12 cellular contexts compared by ENCODE assay signal in the genomic region with DNA sequence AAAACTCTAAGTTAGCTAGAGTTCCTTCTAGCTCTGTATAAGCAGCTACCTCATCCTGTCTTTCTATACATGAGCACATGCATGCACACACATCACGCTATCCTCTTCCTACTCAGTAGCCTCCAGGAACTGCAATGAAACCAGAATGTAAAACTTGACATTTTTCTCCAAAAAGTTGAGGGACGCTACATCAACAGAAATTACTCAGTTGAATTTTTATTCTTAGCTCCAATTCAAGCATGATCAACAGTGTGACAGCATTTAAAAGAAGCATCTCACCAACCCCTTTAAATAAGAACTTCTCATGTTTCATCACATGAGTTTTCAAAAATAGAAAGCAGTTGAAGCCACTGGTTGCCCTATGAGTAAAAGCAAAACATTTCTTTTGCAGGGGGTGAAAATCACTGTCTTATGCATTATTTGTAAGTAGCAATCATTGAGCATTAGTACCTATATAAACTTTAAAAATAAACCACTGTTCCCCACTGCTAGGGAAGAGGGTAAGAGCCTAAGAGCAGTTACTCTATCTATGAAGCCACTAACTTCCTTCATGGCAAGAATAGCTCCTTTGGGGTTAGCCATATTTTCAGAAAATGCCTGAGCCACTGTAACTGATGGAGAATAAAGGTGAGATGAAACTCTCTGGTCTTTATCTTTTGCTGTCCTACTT.
DNase-seq lines count a peak whose midpoint lies in the region; ATAC-seq, FAIRE-seq and TF ChIP-seq lines count a peak whose summit lies in the region.
"Had no signal": no experiment of that assay in that cellular context is flagged by ENCODE, and none has a peak within 500 bp of the region (broad histone marks: within the 10 kb centered on the region; RNA-seq: fewer than 3 reads in every experiment).

No MANE protein-coding gene starts in this region.

- peaks cover 16% of the 10 kb centered on the region for H3K27me3 Mint-ChIP-seq in activated CD4-positive, alpha-beta memory T cell treated with anti-CD3 and anti-CD28 coated beads, Interleukin-2, amount 10 ng/mL, durations not matched to agents 7 days and 5 days
- H3K27me3 Mint-ChIP-seq: CD4-positive, alpha-beta T cell had no signal

- CTCF ChIA-PET in activated CD4-positive, alpha-beta memory T cell treated with anti-CD3 and anti-CD28 coated beads, Interleukin-2, amount 10 ng/mL, durations not matched to agents 7 days and 5 days (lab: Charles Lee) = interaction anchor here (0.6 kb wide), 1 partner anchor 431 kb away, joined by 5 read pairs; no protein-coding TSS in a partner anchor

- ATAC-seq in GM18505 (IDR thresholded peaks at IDR 0.05; ENCODE audit: unreplicated experiment) (peak; percentile 85), GM21360 (IDR thresholded peaks at IDR 0.05; ENCODE audit: unreplicated experiment) (peak; percentile 85), HG03064 (IDR thresholded peaks at IDR 0.05; ENCODE audit: low read depth, unreplicated experiment) (peak; percentile 59)
- no peak for ATAC-seq in activated CD4-positive, CD25-positive, alpha-beta regulatory T cell treated with anti-CD3 and anti-CD28 coated beads, Interleukin-2, amount 50 U/mL, for 24 hours
- ATAC-seq: activated CD4-positive, alpha-beta T cell treated with anti-CD3 and anti-CD28 coated beads for 36 hours had no signal

- no peak for TF ChIP-seq POLR2A in GM18505 (IDR thresholded peaks at IDR 0.05; ENCODE audit: borderline replicate concordance, extremely low read depth, insufficient read depth, insufficient read length)
- TF ChIP-seq POLR2A in H54 (IDR thresholded peaks at IDR 0.05; ENCODE audit: low read depth, low read length) = no peak

- TF ChIP-seq CTCF in choroid plexus epithelial cell (conservative IDR thresholded peaks at IDR 0.05; ENCODE audit: low read depth, low read length) = no peak

- H3K4me1 Mint-ChIP-seq in activated CD4-positive, alpha-beta memory T cell treated with anti-CD3 and anti-CD28 coated beads, Interleukin-2, amount 10 ng/mL, durations not matched to agents 7 days and 5 days = peaks cover 3% of the 10 kb centered on the region
- H3K4me1 Mint-ChIP-seq: activated CD4-positive, alpha-beta T cell treated with anti-CD3 and anti-CD28 coated beads for 36 hours had no signal

- H3K4me3 ChIP-seq in choroid plexus epithelial cell (ENCODE audit: low read depth, low read length) = no peak overlapping the region

- POLR2A ChIA-PET in activated CD4-positive, alpha-beta memory T cell treated with anti-CD3 and anti-CD28 coated beads, Interleukin-2, amount 10 ng/mL, durations not matched to agents 7 days and 5 days (lab: Charles Lee) = interaction anchor here (0.6 kb wide), 1 partner anchor 27 kb away, joined by 3 read pairs; no protein-coding TSS in a partner anchor

- DNase-seq in choroid plexus epithelial cell (ENCODE audit: low read depth) = peak; percentile 24
- no peak for DNase-seq in NCI-H146 (lab: John Stamatoyannopoulos, UW)
- DNase-seq in activated CD4-positive, alpha-beta memory T cell treated with anti-CD3 and anti-CD28 coated beads, Interleukin-2, amount 10 ng/mL, durations not matched to agents 7 days and 5 days = no peak
- DNase-seq in H54 (ENCODE audit: insufficient read length, low spot score) = no peak
- DNase-seq: activated CD4-positive, alpha-beta T cell treated with anti-CD3 and anti-CD28 coated beads for 36 hours; CD4-positive, alpha-beta T cell; NCI-H1694 treated with DMSO at 0.1 percent for 48 hours; stimulated activated CD4-positive, alpha-beta T cell treated with anti-CD3 and anti-CD28 coated beads, Interleukin-1b, Interleukin-23, amount 100 ng/mL, for 48 hours had no signal

- H3K27ac Mint-ChIP-seq in activated CD4-positive, alpha-beta memory T cell treated with anti-CD3 and anti-CD28 coated beads, Interleukin-2, amount 10 ng/mL, durations not matched to agents 7 days and 5 days = no peak overlapping the region
- H3K27ac Mint-ChIP-seq: activated CD4-positive, alpha-beta T cell treated with anti-CD3 and anti-CD28 coated beads for 36 hours; CD4-positive, alpha-beta T cell had no signal

- H3K4me3 Mint-ChIP-seq in activated CD4-positive, alpha-beta memory T cell treated with anti-CD3 and anti-CD28 coated beads, Interleukin-2, amount 10 ng/mL, durations not matched to agents 7 days and 5 days = no peak overlapping the region
- H3K4me3 Mint-ChIP-seq: activated CD4-positive, alpha-beta T cell treated with anti-CD3 and anti-CD28 coated beads for 36 hours; CD4-positive, alpha-beta T cell had no signal

- no peak for FAIRE-seq in H54 (lab: Jason Lieb, UNC)

- H3K9me3 Mint-ChIP-seq in activated CD4-positive, alpha-beta memory T cell treated with anti-CD3 and anti-CD28 coated beads, Interleukin-2, amount 10 ng/mL, durations not matched to agents 7 days and 5 days = no peaks in the 10 kb centered on the region
- H3K9me3 Mint-ChIP-seq: CD4-positive, alpha-beta T cell had no signal

- no peaks in the 10 kb centered on the region for H3K36me3 Mint-ChIP-seq in activated CD4-positive, alpha-beta memory T cell treated with anti-CD3 and anti-CD28 coated beads, Interleukin-2, amount 10 ng/mL, durations not matched to agents 7 days and 5 days (ENCODE audit: low read depth)

Comparison
In these comparisons a context has a peak if more than half of its experiments do, and no peak if none do; other contexts are left out.
1. ATAC-seq: peak in GM18505 (single experiment), GM21360 (single experiment) and HG03064 (single experiment); none in activated CD4-positive, CD25-positive, alpha-beta regulatory T cell treated with anti-CD3 and anti-CD28 coated beads, Interleukin-2, amount 50 U/mL, for 24 hours (0 of 2).